ENCODE assay signal across 14 cellular contexts in genomic region chr1:179353546-179353945, GRCh38. TPM values are rescaled to one million over a fixed set of nuclear protein-coding genes. Genes with fewer than 3 reads are reported as not detected.
DNase-seq lines count a peak whose midpoint lies in the region; TF ChIP-seq lines count a peak whose summit lies in the region.
"Had no signal": no experiment of that assay in that cellular context is flagged by ENCODE, and none has a peak within 500 bp of the region (broad histone marks: within the 10 kb centered on the region; RNA-seq: fewer than 3 reads in every experiment).

No MANE protein-coding gene starts in this region.

- H3K27ac ChIP-seq in brain microvascular endothelial cell = no peak overlapping the region
- peak overlapping the region; percentile 58 for H3K27ac ChIP-seq in smooth muscle cell (ENCODE audit: low read depth)
- H3K27ac ChIP-seq in caudate nucleus (ENCODE audit: low read depth, low read length) = no peak overlapping the region
- H3K27ac ChIP-seq: VCaP had no signal

- no peaks in the 10 kb centered on the region for H3K4me1 ChIP-seq in smooth muscle cell (ENCODE audit: low read depth)
- H3K4me1 ChIP-seq: Peyer's patch had no signal

- in situ Hi-C loops in brain microvascular endothelial cell (cut with HindIII; ENCODE audit: low pct_ligation_motif_present, low sequenced_read_pairs) = no loop called here

- H2AFZ ChIP-seq in smooth muscle cell (ENCODE audit: low read depth) = no peak overlapping the region

- DNase-seq in HCEC 1CT (peak; percentile 74), brain microvascular endothelial cell (peak; percentile 45), iPS-NIHi7 (ENCODE audit: extremely low spot score) (peak; percentile 11), smooth muscle cell (lab: John Stamatoyannopoulos, UW; ENCODE audit: unreplicated experiment) (no peak), caudate nucleus (lab: John Stamatoyannopoulos, UW) (no peak), DMS153 treated with DMSO at 0.1 percent for 48 hours (lab: John Stamatoyannopoulos, UW; ENCODE audit: unreplicated experiment) (no peak)
- DNase-seq in activated CD4-positive, alpha-beta T cell treated with anti-CD3 and anti-CD28 coated beads for 48 hours = no peak
- no peak for DNase-seq in activated CD4-positive, CD25-positive, alpha-beta regulatory T cell (lab: John Stamatoyannopoulos, UW)
- DNase-seq: activated T-cell treated with anti-CD3 and anti-CD28 coated beads, Interleukin-2, amount 50 U/mL, for 48 hours; cortex of kidney; NCI-H2029 treated with DMSO at 0.1 percent for 48 hours; nephron progenitor cell; Peyer's patch had no signal

- no peaks in the 10 kb centered on the region for H3K79me2 ChIP-seq in smooth muscle cell (ENCODE audit: low read depth)

- H3K36me3 ChIP-seq in brain microvascular endothelial cell (replicated peaks) (peaks cover 6% of the 10 kb centered on the region), smooth muscle cell (ENCODE audit: low read depth) (no peaks in the 10 kb centered on the region)

- H3K27me3 ChIP-seq in brain microvascular endothelial cell (replicated peaks) (no peaks in the 10 kb centered on the region), smooth muscle cell (ENCODE audit: low read depth) (no peaks in the 10 kb centered on the region)
- H3K27me3 ChIP-seq: Peyer's patch had no signal

- no peaks in the 10 kb centered on the region for H3K9me3 ChIP-seq in smooth muscle cell (replicated peaks; ENCODE audit: low read depth)
- H3K9me3 ChIP-seq: Peyer's patch had no signal

- H3K9ac ChIP-seq in smooth muscle cell (ENCODE audit: low read depth) = no peak overlapping the region

- no peak for TF ChIP-seq CTCF in brain microvascular endothelial cell (IDR thresholded peaks at IDR 0.05; ENCODE audit: low read depth, low read length, missing control alignments)
- TF ChIP-seq CTCF in smooth muscle cell (IDR thresholded peaks at IDR 0.05; ENCODE audit: borderline replicate concordance, insufficient read depth, poor library complexity, severe bottlenecking) = no peak

- no peak overlapping the region for H3K4me3 ChIP-seq in brain microvascular endothelial cell (ENCODE audit: low read depth, low read length)
- no peak overlapping the region for H3K4me3 ChIP-seq in smooth muscle cell
- H3K4me3 ChIP-seq: Peyer's patch had no signal

- H3F3A ChIP-seq in smooth muscle cell (ENCODE audit: low read depth) = no peaks in the 10 kb centered on the region

- H3K4me2 ChIP-seq in smooth muscle cell = peak overlapping the region; percentile 32

- H4K20me1 ChIP-seq in smooth muscle cell (ENCODE audit: low read depth) = no peaks in the 10 kb centered on the region

- WGBS in smooth muscle cell (ENCODE audit: low lambda C conversion rate) = 7% methylated on average over 5 of the region's 5 CpGs

RNA-seq across cellular contexts. Expression of gene AXDND1, which starts 12.2 kb away (rescaled TPM):
- 0.09 TPM in 1 of 2 replicates, not detected in the other for total RNA-seq in smooth muscle cell
- polyA plus RNA-seq in smooth muscle cell = 0.27 and 0.41 TPM in 2 replicates

RNA-seq across cellular contexts. Expression of gene SOAT1, which starts 59.9 kb away (rescaled TPM):
- 15.4 and 21.3 TPM in 2 replicates for total RNA-seq in smooth muscle cell
- 19.6 and 20.2 TPM in 2 replicates for polyA plus RNA-seq in smooth muscle cell

Comparison
In these comparisons a context has a peak if more than half of its experiments do, and no peak if none do; other contexts are left out.
1. DNase-seq: peak in HCEC 1CT (single experiment), brain microvascular endothelial cell (single experiment) and iPS-NIHi7 (single experiment); none in smooth muscle cell (single experiment), activated CD4-positive, alpha-beta T cell treated with anti-CD3 and anti-CD28 coated beads for 48 hours (single experiment), activated CD4-positive, CD25-positive, alpha-beta regulatory T cell (0 of 4), caudate nucleus (0 of 61) and DMS153 treated with DMSO at 0.1 percent for 48 hours (single experiment).